Comparison of ENCODE assay signal across 8 cellular contexts in the genomic region with DNA sequence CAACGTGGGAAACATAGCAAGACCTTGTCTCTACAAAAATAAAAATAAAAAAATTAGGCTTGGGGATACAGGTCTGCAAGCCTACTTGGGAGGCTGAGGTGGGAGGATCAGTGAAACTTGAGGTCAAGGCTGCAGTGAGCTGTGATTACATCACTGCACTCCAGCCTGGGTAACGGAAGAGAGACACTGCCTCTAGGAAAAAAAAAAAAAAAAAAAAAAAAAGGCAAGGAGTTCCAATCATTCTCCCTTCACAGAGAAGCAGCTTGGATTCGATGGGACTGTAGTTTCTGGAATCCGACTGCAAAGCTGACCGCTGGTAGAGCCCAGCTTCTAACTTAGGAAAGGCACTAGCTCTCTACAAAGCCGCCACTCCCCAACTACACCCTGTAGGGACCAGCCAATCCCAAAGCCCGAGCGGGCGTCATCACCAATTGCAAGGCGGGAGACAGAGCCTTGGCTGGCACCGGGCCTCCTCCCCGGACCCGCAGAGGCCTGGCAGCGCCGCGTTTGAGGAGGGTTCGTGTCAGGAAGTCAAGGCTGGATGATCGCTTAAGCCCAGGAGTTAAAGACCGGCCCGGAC. TPM values are rescaled to one million over a fixed set of nuclear protein-coding genes. Genes with fewer than 3 reads are reported as not detected.
DNase-seq lines count a peak whose midpoint lies in the region; ATAC-seq and TF ChIP-seq lines count a peak whose summit lies in the region.

No MANE protein-coding gene starts in this region.

- 4% methylated on average over 20 of the region's 20 CpGs for WGBS in urinary bladder

- no peak for TF ChIP-seq CTCF in GM10266 (IDR thresholded peaks at IDR 0.05; ENCODE audit: control insufficient read depth, insufficient read depth, low read depth, missing control alignments)
- no peak for TF ChIP-seq CTCF in left ventricle myocardium inferior (IDR thresholded peaks at IDR 0.05; ENCODE audit: borderline replicate concordance)
- TF ChIP-seq CTCF in progenitor cell of endocrine pancreas (IDR thresholded peaks at IDR 0.05; ENCODE audit: unreplicated experiment) = no peak

- H3K4me1 ChIP-seq in left ventricle myocardium inferior = peaks cover 45% of the 10 kb centered on the region
- H3K4me1 ChIP-seq in urinary bladder (ENCODE audit: insufficient read depth) = no peaks in the 10 kb centered on the region

- H3K36me3 Mint-ChIP-seq in progenitor cell of endocrine pancreas (ENCODE audit: insufficient read depth) = peaks cover 4% of the 10 kb centered on the region

- H3K4me1 Mint-ChIP-seq in progenitor cell of endocrine pancreas (ENCODE audit: low read depth) = peaks cover 15% of the 10 kb centered on the region

- peak overlapping the region; percentile 97 for H3K27ac Mint-ChIP-seq in progenitor cell of endocrine pancreas

- H3K27me3 Mint-ChIP-seq in progenitor cell of endocrine pancreas = no peaks in the 10 kb centered on the region

- ATAC-seq in HG02642 (IDR thresholded peaks at IDR 0.05; ENCODE audit: poor library complexity, unreplicated experiment) = peak; percentile 75

- DNase-seq in GM10266 (ENCODE audit: extremely low spot score) (peak; percentile 73), NCI-H1105 treated with DMSO at 0.1 percent for 48 hours (lab: John Stamatoyannopoulos, UW) (peak; percentile 91), T follicular helper cell (ENCODE audit: low read depth) (peak; percentile 72), amniotic epithelial cell (ENCODE audit: low read depth) (peak; percentile 91), left ventricle myocardium inferior (peak; percentile 90), progenitor cell of endocrine pancreas (ENCODE audit: low spot score, unreplicated experiment) (peak; percentile 28)

- H3K27ac ChIP-seq in left ventricle myocardium inferior (replicated peaks) (peak overlapping the region; percentile 94), urinary bladder (ENCODE audit: low read depth) (peak overlapping the region; percentile 80)

- H3K4me3 Mint-ChIP-seq in progenitor cell of endocrine pancreas (ENCODE audit: low read depth) = peak overlapping the region; percentile 83

- no peaks in the 10 kb centered on the region for H3K27me3 ChIP-seq in left ventricle myocardium inferior (ENCODE audit: low read depth)

- no peaks in the 10 kb centered on the region for H3K9me3 Mint-ChIP-seq in progenitor cell of endocrine pancreas (ENCODE audit: low read depth)

- no peaks in the 10 kb centered on the region for H3K9me3 ChIP-seq in left ventricle myocardium inferior (replicated peaks)

- no peaks in the 10 kb centered on the region for H3K36me3 ChIP-seq in left ventricle myocardium inferior
- H3K36me3 ChIP-seq in urinary bladder (ENCODE audit: insufficient read depth) = no peaks in the 10 kb centered on the region

- intact Hi-C loops in left ventricle myocardium inferior (cut with micrococcal nuclease) = no loop called here

- H3K4me3 ChIP-seq in left ventricle myocardium inferior (peak overlapping the region; percentile 82), urinary bladder (ENCODE audit: low read depth, low read length) (peak overlapping the region; percentile 60)

RNA-seq across cellular contexts. Expression of gene DDB2, which starts 0.7 kb away (rescaled TPM):
- total RNA-seq in left ventricle myocardium inferior = 8.7 TPM
- 31.4 and 32.0 TPM in 2 replicates for total RNA-seq in progenitor cell of endocrine pancreas
- 11.9 TPM for total RNA-seq in urinary bladder
- polyA plus RNA-seq in urinary bladder = 23.8 TPM

RNA-seq across cellular contexts. Expression of gene PACSIN3, which starts 27.8 kb away (rescaled TPM):
- total RNA-seq in left ventricle myocardium inferior (198 TPM), progenitor cell of endocrine pancreas (54.1 and 59.6 TPM in 2 replicates), urinary bladder (14.9 TPM)
- polyA plus RNA-seq in urinary bladder = 33.9 TPM

RNA-seq across cellular contexts. Expression of gene ACP2, which starts 34.5 kb away (rescaled TPM):
- total RNA-seq in left ventricle myocardium inferior (17.7 TPM), progenitor cell of endocrine pancreas (58.1 and 60.2 TPM in 2 replicates), urinary bladder (24.5 TPM)
- 28.6 TPM for polyA plus RNA-seq in urinary bladder

RNA-seq across cellular contexts. Expression of gene ARFGAP2, which starts 37.4 kb away (rescaled TPM):
- total RNA-seq in left ventricle myocardium inferior = 47.8 TPM
- total RNA-seq in progenitor cell of endocrine pancreas = 109 and 112 TPM in 2 replicates
- 77.1 TPM for total RNA-seq in urinary bladder
- polyA plus RNA-seq in urinary bladder = 81.8 TPM

RNA-seq across cellular contexts. Expression of gene NR1H3, which starts 43.7 kb away (rescaled TPM):
- total RNA-seq in left ventricle myocardium inferior (11.7 TPM), progenitor cell of endocrine pancreas (25.8 and 26.7 TPM in 2 replicates), urinary bladder (16.8 TPM)
- polyA plus RNA-seq in urinary bladder = 43.3 TPM

Comparison
In these comparisons a context has a peak if more than half of its experiments do, and no peak if none do; other contexts are left out.
1. Peak in every context shown above with its lines: DNase-seq, ATAC-seq, H3K4me3 ChIP-seq and H3K27ac ChIP-seq.
2. DNase-seq: peak in every context shown above with its lines; median percentile 91 in NCI-H1105 treated with DMSO at 0.1 percent for 48 hours; 91 in amniotic epithelial cell; 90 in left ventricle myocardium inferior; 73 in GM10266; 72 in T follicular helper cell; 28 in progenitor cell of endocrine pancreas.